ENCODE assay signal across 30 cellular contexts in the genomic region with DNA sequence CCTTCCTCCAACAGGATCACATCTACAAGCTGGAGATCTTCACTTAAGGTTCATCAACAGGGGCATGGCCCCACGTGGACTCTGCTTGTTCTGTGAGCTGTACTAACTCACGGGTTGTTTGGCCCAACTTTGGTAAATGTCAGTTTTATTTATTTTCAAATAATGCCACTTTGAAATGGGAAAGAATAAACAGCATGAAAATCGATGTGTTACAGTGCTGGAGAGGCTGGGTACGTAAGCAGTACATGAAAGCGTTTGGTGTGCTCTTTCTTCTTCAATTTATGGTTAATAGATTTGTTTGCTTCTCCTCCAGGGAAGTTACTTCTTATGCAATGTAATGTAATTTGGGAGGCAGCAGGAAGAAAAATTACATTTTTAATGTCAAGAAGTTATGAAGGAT.
DNase-seq lines count a peak whose midpoint lies in the region; ATAC-seq, FAIRE-seq and TF ChIP-seq lines count a peak whose summit lies in the region.
"Had no signal": no experiment of that assay in that cellular context is flagged by ENCODE, and none has a peak within 500 bp of the region (broad histone marks: within the 10 kb centered on the region; RNA-seq: fewer than 3 reads in every experiment).

No MANE protein-coding gene starts in this region.

- CTCF ChIA-PET in HepG2 (lab: Yijun Ruan, JAX; ENCODE audit: low intra/inter-chr PET ratio, low total read pairs) = no interaction called here

- intact Hi-C loops in HepG2 (cut with micrococcal nuclease; ENCODE audit: unreplicated experiment) (no loop called here), right lobe of liver (cut with DNase I) (no loop called here)

- no peak for TF ChIP-seq CTCF in HepG2 (CRISPR knock-in tag; IDR thresholded peaks at IDR 0.05)
- TF ChIP-seq CTCF in right lobe of liver (IDR thresholded peaks at IDR 0.05) = no peak

- no peak for TF ChIP-seq RAD21 in HepG2 (CRISPR knock-in tag; IDR thresholded peaks at IDR 0.05)

- WGBS in HepG2 (ENCODE audit: low lambda C conversion rate) = under 1% methylated on average over 5 of the region's 5 CpGs
- WGBS in right lobe of liver (ENCODE audit: insufficient coverage, low coverage, low lambda C conversion rate, missing lambda C conversion rate) = 55% methylated on average over 5 of the region's 5 CpGs

- H3K4me1 ChIP-seq in HepG2 (ENCODE audit: insufficient read depth, low read length) = no peaks in the 10 kb centered on the region
- no peaks in the 10 kb centered on the region for H3K4me1 ChIP-seq in right lobe of liver
- H3K4me1 ChIP-seq: A549; BE2C; BLaER1; BLaER1 treated with 17β-estradiol and CSF1 and Interleukin-3, amounts not matched to agents 10 nM and 100 nM; Caco-2 had no signal

- no peaks in the 10 kb centered on the region for H3K79me2 ChIP-seq in HepG2 (ENCODE audit: insufficient read depth, low read length)

- no peak overlapping the region for H2AFZ ChIP-seq in HepG2 (ENCODE audit: low read length)

- TF ChIP-seq POLR2A in HepG2 (IDR thresholded peaks at IDR 0.05; ENCODE audit: insufficient read depth in 1 of 2, low read depth in 2 of 2, low read length in 2 of 2) = no peak
- no peak for TF ChIP-seq POLR2A in right lobe of liver (IDR thresholded peaks at IDR 0.05)

- H3K9ac ChIP-seq in HepG2 (ENCODE audit: insufficient read depth, low read depth, low read length) = no peak overlapping the region
- H3K9ac ChIP-seq: BLaER1; BLaER1 treated with 17β-estradiol and CSF1 and Interleukin-3, amounts not matched to agents 10 nM and 100 nM had no signal

- POLR2A ChIA-PET in HepG2 (lab: Yijun Ruan, JAX) = no interaction called here

- ATAC-seq in HepG2 = peak; percentile 65
- ATAC-seq in right lobe of liver = no peak
- ATAC-seq: A549; CD8-positive, alpha-beta T cell had no signal

- H3K9me3 ChIP-seq in HepG2 (ENCODE audit: low read length) (no peaks in the 10 kb centered on the region), right lobe of liver (no peaks in the 10 kb centered on the region)
- H3K9me3 ChIP-seq: A549; BE2C; BLaER1; BLaER1 treated with 17β-estradiol and CSF1 and Interleukin-3, amounts not matched to agents 10 nM and 100 nM; Caco-2 had no signal

- H3K4me2 ChIP-seq in HepG2 (ENCODE audit: low read depth, low read length) = no peak overlapping the region
- H3K4me2 ChIP-seq: A549; BLaER1; BLaER1 treated with 17β-estradiol and CSF1 and Interleukin-3, amounts not matched to agents 10 nM and 100 nM had no signal

- H3K27me3 ChIP-seq in HepG2 (ENCODE audit: control insufficient read depth in 1 of 2, insufficient read depth in 2 of 2, low read length in 2 of 2) (no peaks in the 10 kb centered on the region; a peak in 1 of 5 replicates), right lobe of liver (no peaks in the 10 kb centered on the region)
- H3K27me3 ChIP-seq: BLaER1; BLaER1 treated with 17β-estradiol and CSF1 and Interleukin-3, amounts not matched to agents 10 nM and 100 nM had no signal

- H3K27ac ChIP-seq in HepG2 (ENCODE audit: extremely low read length, insufficient read depth, low read length) (no peak overlapping the region), right lobe of liver (no peak overlapping the region)
- H3K27ac ChIP-seq: 22Rv1; A549; BLaER1; BLaER1 treated with 17β-estradiol and CSF1 and Interleukin-3, amounts not matched to agents 10 nM and 100 nM; C4-2B had no signal

- no peaks in the 10 kb centered on the region for H4K20me1 ChIP-seq in HepG2 (ENCODE audit: insufficient read depth, low read length)
- H4K20me1 ChIP-seq: BLaER1; BLaER1 treated with 17β-estradiol and CSF1 and Interleukin-3, amounts not matched to agents 10 nM and 100 nM had no signal

- TF ChIP-seq EP300 in HepG2 (IDR thresholded peaks at IDR 0.05; ENCODE audit: low read depth in 2 of 2, low read length in 2 of 2) = no peak
- TF ChIP-seq EP300 in HepG2 (CRISPR knock-in tag; IDR thresholded peaks at IDR 0.05; ENCODE audit: borderline replicate concordance) = no peak

- FAIRE-seq in HepG2 (lab: Jason Lieb, UNC) (no peak), urothelium cell line (lab: Jason Lieb, UNC) (peak; percentile 37)
- FAIRE-seq: A204.1, A549, D721Med had no signal

- DNase-seq in HepG2 (ENCODE audit: low spot score) = no peak
- no peak for DNase-seq in right lobe of liver
- no peak for DNase-seq in urothelium cell line (ENCODE audit: low spot score)
- DNase-seq in NCI-H2107 treated with DMSO at 0.1 percent for 48 hours (lab: John Stamatoyannopoulos, UW; ENCODE audit: unreplicated experiment) = no peak
- DNase-seq: 8988T; ACHN; AML-193; BE2C; C1 segment of cervical spinal cord; Caco-2; Calu3; CD4-positive, alpha-beta memory T cell; CD4-positive, alpha-beta T cell; CD4-positive, CD25-positive, alpha-beta regulatory T cell; CD8-positive, alpha-beta memory T cell; CD8-positive, alpha-beta T cell; COR-L47; DMS 273 treated with DMSO at 0.1 percent for 48 hours; DMS153; DMS79; DMS79 treated with DMSO at 0.1 percent for 48 hours; DND-41; EL had no signal

- in situ Hi-C loops in HepG2 (cut with HindIII; ENCODE audit: extremely low pct_ligation_motif_present, low pct_unique_long_range_greater_than_20kb) = no loop called here

- H3K36me3 ChIP-seq in HepG2 (replicated peaks in 1 of 2; ENCODE audit: control insufficient read depth in 1 of 2, insufficient read depth in 2 of 2, low read length in 2 of 2) (no peaks in the 10 kb centered on the region), right lobe of liver (no peaks in the 10 kb centered on the region)
- H3K36me3 ChIP-seq: BE2C; BLaER1; BLaER1 treated with 17β-estradiol and CSF1 and Interleukin-3, amounts not matched to agents 10 nM and 100 nM had no signal

- no TSS peak for BruUV-seq in HepG2 (replicated peaks; lab: Mats Ljungman, UMichigan)

- H3K4me3 ChIP-seq in HepG2 (replicated peaks in 1 of 3; ENCODE audit: insufficient read depth in 1 of 3, low read depth in 2 of 3, low read length in 3 of 3) = no peak overlapping the region
- H3K4me3 ChIP-seq in right lobe of liver = no peak overlapping the region
- H3K4me3 ChIP-seq: A549; BLaER1; BLaER1 treated with 17β-estradiol and CSF1 and Interleukin-3, amounts not matched to agents 10 nM and 100 nM had no signal

TF ChIP-seq in HepG2, 621 proteins besides CTCF, POLR2A, EP300 and RAD21 (continues in another document):
- TF ChIP-seq CREM (IDR thresholded peaks at IDR 0.05) (peak; percentile 32; the same call in 1 of the 2 replicates), CREM (CRISPR knock-in tag; IDR thresholded peaks at IDR 0.05) (no peak), SALL1 (CRISPR knock-in tag; IDR thresholded peaks at IDR 0.05) (peak; percentile 26; the same call in 1 of the 2 replicates), FOXP1 (IDR thresholded peaks at IDR 0.05) (no peak), FOXP1 (CRISPR knock-in tag; IDR thresholded peaks at IDR 0.05) (0 out of 2 replicates have a peak, but pooled peaks have one; percentile 21), PAXIP1 (CRISPR knock-in tag; conservative IDR thresholded peaks at IDR 0.05) (peak; percentile 40), FOXA3 (CRISPR knock-in tag; IDR thresholded peaks at IDR 0.05) (peak; percentile 56; the same call in 1 of the 2 replicates)
